Comparison of ENCODE assay signal across 1 cellular context in the genomic region with DNA sequence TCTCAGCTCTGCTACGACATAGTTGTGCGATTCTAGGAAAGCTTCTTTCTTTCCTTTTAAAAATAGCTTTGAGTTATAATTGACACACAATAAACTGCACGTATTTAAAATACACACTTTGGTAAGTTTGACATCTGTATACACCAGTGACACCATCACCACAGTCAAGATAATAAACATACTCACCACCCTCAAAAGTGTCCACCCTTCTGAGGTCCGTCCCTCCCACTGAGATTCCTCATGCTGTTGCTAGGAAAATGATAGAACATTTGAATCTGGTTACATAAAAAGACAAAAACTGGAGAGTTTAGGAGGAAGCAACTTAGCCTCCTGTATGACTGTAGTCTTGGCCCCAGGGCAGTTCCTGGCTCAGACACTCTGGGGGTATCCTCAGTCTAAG.
TF ChIP-seq lines count a peak whose summit lies in the region.

No MANE protein-coding gene starts in this region.

TF ChIP-seq in IMR-90, 13 proteins besides CTCF, POLR2A, EP300 and RAD21 (continued from another document):
- TF ChIP-seq, protein P1, sequence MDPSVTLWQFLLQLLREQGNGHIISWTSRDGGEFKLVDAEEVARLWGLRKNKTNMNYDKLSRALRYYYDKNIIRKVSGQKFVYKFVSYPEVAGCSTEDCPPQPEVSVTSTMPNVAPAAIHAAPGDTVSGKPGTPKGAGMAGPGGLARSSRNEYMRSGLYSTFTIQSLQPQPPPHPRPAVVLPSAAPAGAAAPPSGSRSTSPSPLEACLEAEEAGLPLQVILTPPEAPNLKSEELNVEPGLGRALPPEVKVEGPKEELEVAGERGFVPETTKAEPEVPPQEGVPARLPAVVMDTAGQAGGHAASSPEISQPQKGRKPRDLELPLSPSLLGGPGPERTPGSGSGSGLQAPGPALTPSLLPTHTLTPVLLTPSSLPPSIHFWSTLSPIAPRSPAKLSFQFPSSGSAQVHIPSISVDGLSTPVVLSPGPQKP (IDR thresholded peaks at IDR 0.05; ENCODE audit: borderline replicate concordance, low read depth, low read length), result no peak
- TF ChIP-seq MXI1 (IDR thresholded peaks at IDR 0.05; ENCODE audit: borderline replicate concordance, low read depth, low read length), result no peak
- TF ChIP-seq SMC3 (IDR thresholded peaks at IDR 0.05; ENCODE audit: low read depth, low read length), result no peak
- no peak for TF ChIP-seq CHD1 (IDR thresholded peaks at IDR 0.05; ENCODE audit: low read depth, low read length)
